In the genomic region with DNA sequence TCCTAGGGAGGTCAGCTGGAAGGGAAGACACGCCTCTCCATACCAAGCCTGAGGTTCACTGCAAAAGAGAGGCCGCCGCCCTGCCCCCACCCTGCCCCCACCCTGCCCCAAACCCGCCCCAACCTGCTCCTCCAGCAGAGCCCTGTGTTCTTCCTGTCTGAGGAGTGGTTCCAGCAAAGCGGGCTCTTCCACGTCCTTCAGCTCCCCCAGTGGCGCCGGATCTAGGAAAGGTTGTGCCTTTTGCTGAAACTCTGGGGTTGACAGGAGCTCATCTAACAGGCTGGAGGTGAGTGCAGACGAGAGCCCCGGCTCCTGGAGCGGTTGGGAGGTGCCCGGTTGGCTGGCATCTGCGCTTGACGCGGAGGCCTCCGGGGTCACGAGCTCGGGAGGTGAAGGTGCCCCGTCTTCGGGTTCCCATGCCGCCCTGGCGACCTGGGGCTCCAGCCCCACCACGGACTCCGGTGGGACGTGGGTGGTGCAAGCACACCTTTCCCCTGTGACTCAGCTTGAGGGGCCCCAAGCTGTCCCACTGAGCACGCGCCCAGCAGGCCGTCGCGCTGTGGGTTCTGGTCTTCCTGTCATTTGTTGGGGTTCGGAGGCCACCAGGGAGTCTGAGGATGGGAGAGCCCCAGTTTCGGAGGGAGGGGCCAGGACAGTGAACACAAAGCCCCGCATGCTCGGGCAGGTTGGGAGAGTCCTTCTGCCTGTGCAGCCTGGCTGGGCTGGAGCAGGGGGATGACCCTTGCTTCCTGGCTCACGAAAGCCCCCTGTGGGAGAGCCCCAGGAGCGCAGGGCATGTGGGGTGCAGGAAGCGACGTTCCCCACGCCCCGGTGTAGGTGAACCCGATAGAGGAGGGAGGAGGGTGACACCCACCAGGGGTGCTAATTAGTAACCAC, we compare ENCODE assay signal across 8 cellular contexts.
DNase-seq lines count a peak whose midpoint lies in the region; ATAC-seq and TF ChIP-seq lines count a peak whose summit lies in the region.

No MANE protein-coding gene starts in this region.

- H3K27me3 ChIP-seq in gastroesophageal sphincter, result peaks cover 58% of the 10 kb centered on the region
- no peaks in the 10 kb centered on the region for H3K27me3 ChIP-seq in ovary
- peaks cover 9% of the 10 kb centered on the region for H3K27me3 ChIP-seq in transverse colon

- peaks cover 0 to 44% (median 0%) of the 10 kb centered on the region in 3 donors for H3K9me3 ChIP-seq in gastroesophageal sphincter
- no peaks in the 10 kb centered on the region for H3K9me3 ChIP-seq in ovary
- no peaks in the 10 kb centered on the region for H3K9me3 ChIP-seq in transverse colon

- intact Hi-C loops in ovary (cut with DNase I) (no loop called here), transverse colon (cut with DNase I; ENCODE audit: low total_unique reads) (no loop called here)

- ATAC-seq in GM19438 (IDR thresholded peaks at IDR 0.05; ENCODE audit: low read depth, unreplicated experiment) (peak; percentile 61), HG03521 (IDR thresholded peaks at IDR 0.05; ENCODE audit: unreplicated experiment) (peak; percentile 53), gastroesophageal sphincter (peak; percentile 61)

- 32 to 45% methylated on average over 29 of the region's 41 CpGs for WGBS in gastroesophageal sphincter (ENCODE audit: low coverage in 1 of 2), 2 donors
- WGBS in ovary, 3 donors, result 28 to 34% (median 31%) methylated on average over 41 of the region's 41 CpGs
- 29 to 44% methylated on average over 19 to 41 of the region's 41 CpGs for WGBS in transverse colon (ENCODE audit: low coverage in 1 of 2), 2 donors

- H3K36me3 ChIP-seq in gastroesophageal sphincter (no peaks in the 10 kb centered on the region), ovary (no peaks in the 10 kb centered on the region), transverse colon (no peaks in the 10 kb centered on the region)

- H3K4me3 ChIP-seq in gastroesophageal sphincter (peak overlapping the region in 1 of 2 donors; percentile 37), ovary (no peak overlapping the region), transverse colon (peak overlapping the region in 2 of 4 donors; percentile 3 to 12)

- H3K4me1 ChIP-seq in gastroesophageal sphincter (peaks cover 0 to 9% (median 0%) of the 10 kb centered on the region in 3 donors), ovary (ENCODE audit: insufficient read depth) (no peaks in the 10 kb centered on the region), transverse colon (no peaks in the 10 kb centered on the region)

- TF ChIP-seq POLR2A in gastroesophageal sphincter (IDR thresholded peaks at IDR 0.05) (no peak), ovary (IDR thresholded peaks at IDR 0.05) (no peak), transverse colon (IDR thresholded peaks at IDR 0.05) (no peak)

- DNase-seq in ACHN (peak; percentile 48), activated T-cell treated with anti-CD3 and anti-CD28 coated beads for 24 hours (ENCODE audit: low read depth) (peak; percentile 47), ovary (peak; percentile 18 to 47 (median 34)), transverse colon (peak; percentile 72), NCI-H524 treated with DMSO at 0.1 percent for 48 hours (lab: John Stamatoyannopoulos, UW) (no peak)

- in situ Hi-C loops in ACHN (cut with HindIII; ENCODE audit: low pct_ligation_motif_present, low pct_unique_long_range_greater_than_20kb, low sequenced_read_pairs) (no loop called here), transverse colon (cut with MboI; ENCODE audit: low pct_ligation_motif_present in 1 of 4, low pct_unique_long_range_greater_than_20kb in 1 of 4, low sequenced_read_pairs in 3 of 4) (no loop called here)

- no peak overlapping the region for H3K27ac ChIP-seq in gastroesophageal sphincter
- no peak overlapping the region for H3K27ac ChIP-seq in ovary
- peak overlapping the region in 2 of 4 donors; percentile 7 to 16 for H3K27ac ChIP-seq in transverse colon

- no peak for TF ChIP-seq CTCF in gastroesophageal sphincter (IDR thresholded peaks at IDR 0.05)
- TF ChIP-seq CTCF in ovary (IDR thresholded peaks at IDR 0.05), result no peak
- TF ChIP-seq CTCF in transverse colon (IDR thresholded peaks at IDR 0.05), result no peak

- no peak for TF ChIP-seq EP300 in gastroesophageal sphincter (IDR thresholded peaks at IDR 0.05)
- no peak for TF ChIP-seq EP300 in ovary (IDR thresholded peaks at IDR 0.05)
- TF ChIP-seq EP300 in transverse colon (IDR thresholded peaks at IDR 0.05; ENCODE audit: low read depth), result no peak
